21 cellular contexts compared by ENCODE assay signal in the genomic region with DNA sequence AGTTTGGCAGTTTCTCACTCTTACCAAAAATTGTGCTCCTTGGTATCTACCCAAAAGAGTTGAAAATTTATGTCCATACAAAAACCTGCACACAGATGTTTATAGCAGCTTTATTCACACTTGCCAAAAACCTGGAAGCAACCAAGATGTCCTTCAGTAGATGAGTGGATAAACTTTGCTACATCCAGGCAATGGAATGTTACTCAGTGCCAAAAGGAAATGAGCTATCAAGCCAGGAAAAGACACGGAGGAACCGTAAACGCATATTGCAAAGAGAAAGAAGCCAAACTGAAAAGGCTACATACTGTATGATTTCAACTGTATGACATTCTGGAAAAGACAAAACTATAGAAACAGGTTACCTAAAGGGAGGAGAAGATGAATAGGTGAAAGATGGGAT. TPM values are rescaled to one million over a fixed set of nuclear protein-coding genes. Genes with fewer than 3 reads are reported as not detected.
"Had no signal": no experiment of that assay in that cellular context is flagged by ENCODE, and none has a peak within 500 bp of the region (broad histone marks: within the 10 kb centered on the region; RNA-seq: fewer than 3 reads in every experiment).

No MANE protein-coding gene starts in this region.

- H3K27me3 ChIP-seq: gastroesophageal sphincter, ovary, SJSA1, transverse colon had no signal

- H3K27ac Mint-ChIP-seq: activated naive CD4-positive, alpha-beta T cell treated with anti-CD3 and anti-CD28 coated beads, Interleukin-2, amount 50 U/mL, for 24 hours had no signal

- H3K9me3 ChIP-seq: ovary, SJSA1, transverse colon had no signal

- ATAC-seq: gastroesophageal sphincter, left colon had no signal

- H3K4me1 ChIP-seq: gastroesophageal sphincter, SJSA1, transverse colon had no signal

- H3K27ac ChIP-seq: coronary artery, gastroesophageal sphincter, ovary, SJSA1, transverse colon had no signal

- H3K4me3 ChIP-seq: coronary artery, gastroesophageal sphincter, lung, ovary, SJSA1, transverse colon had no signal

- H3K36me3 Mint-ChIP-seq: activated naive CD4-positive, alpha-beta T cell treated with anti-CD3 and anti-CD28 coated beads, Interleukin-2, amount 50 U/mL, for 24 hours; brain had no signal

- H3K36me3 ChIP-seq: gastroesophageal sphincter, ovary, SJSA1, transverse colon had no signal

- DNase-seq: activated CD4-positive, alpha-beta T cell treated with anti-CD3 and anti-CD28 coated beads, Interleukin-2, amount 50 U/mL, for 4 hours; activated CD4-positive, CD25-positive, alpha-beta regulatory T cell treated with anti-CD3 and anti-CD28 coated beads, Interleukin-2, amount 50 U/mL, for 72 hours; activated effector memory CD4-positive, alpha-beta T cell treated with anti-CD3 and anti-CD28 coated beads, Interleukin-2, amount 50 U/mL, for 16 hours; amniotic stem cell; effector CD8-positive, alpha-beta T cell; left colon; midbrain; ovary; retina; stimulated activated CD4-positive, alpha-beta T cell treated with anti-CD3 and anti-CD28 coated beads, Interleukin-2, amount 100 ng/mL, for 48 hours; stimulated activated naive CD4-positive, alpha-beta T cell; T-helper 9 cell; transverse colon had no signal

- H3K4me3 Mint-ChIP-seq: activated naive CD4-positive, alpha-beta T cell treated with anti-CD3 and anti-CD28 coated beads, Interleukin-2, amount 50 U/mL, for 24 hours; brain; central memory CD8-positive, alpha-beta T cell had no signal

- H3K9me3 Mint-ChIP-seq: activated naive CD4-positive, alpha-beta T cell treated with anti-CD3 and anti-CD28 coated beads, Interleukin-2, amount 50 U/mL, for 24 hours; central memory CD8-positive, alpha-beta T cell had no signal

- H3K27me3 Mint-ChIP-seq: activated naive CD4-positive, alpha-beta T cell treated with anti-CD3 and anti-CD28 coated beads, Interleukin-2, amount 50 U/mL, for 24 hours; central memory CD8-positive, alpha-beta T cell had no signal

RNA-seq across cellular contexts. Expression of gene TMEM163, which starts 36.1 kb away (rescaled TPM):
- total RNA-seq: myocyte, SJSA1 had no signal
